ENCODE assay signal across 18 cellular contexts in the genomic region with DNA sequence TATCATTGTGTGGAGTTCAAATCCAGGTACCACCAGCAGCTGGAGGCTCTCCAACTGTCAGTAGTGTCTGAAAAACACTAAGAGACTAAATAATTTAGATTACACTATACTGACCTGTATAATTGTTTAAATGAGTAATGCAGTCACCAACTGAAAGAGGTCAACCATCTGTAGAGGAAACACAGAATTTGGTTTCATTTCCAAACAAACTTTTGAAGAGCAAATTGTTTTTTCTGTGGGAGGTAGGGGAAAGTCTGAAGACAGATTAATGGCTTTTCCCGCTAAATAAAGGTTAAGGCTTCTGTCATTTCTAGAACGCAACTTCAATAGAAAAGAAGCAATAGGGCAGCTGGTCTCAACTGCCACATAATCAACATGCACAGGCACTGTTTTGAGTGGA.
A peak's percentile ranks its signal among the peaks of the same experiment; 100 is the strongest.
DNase-seq lines count a peak whose midpoint lies in the region; ATAC-seq lines count a peak whose summit lies in the region.
"Had no signal": no experiment of that assay in that cellular context is flagged by ENCODE, and none has a peak within 500 bp of the region (broad histone marks: within the 10 kb centered on the region; RNA-seq: fewer than 3 reads in every experiment).

No MANE protein-coding gene starts in this region.

- H3K27me3 Mint-ChIP-seq in immature natural killer cell (ENCODE audit: low read depth in 3 of 3): peaks cover 0 to 4% (median 0%) of the 10 kb centered on the region in 3 donors
- H3K27me3 Mint-ChIP-seq: T-helper 17 cell had no signal

- DNase-seq in NCI-H146 (lab: John Stamatoyannopoulos, UW) (peak; percentile 14), NCI-H748 (lab: John Stamatoyannopoulos, UW; ENCODE audit: unreplicated experiment) (peak; percentile 82), dermis blood vessel endothelial cell (peak; percentile 20), immature natural killer cell (no peak)
- DNase-seq: ACHN, AML-193, DMS 273 treated with DMSO at 0.1 percent for 48 hours, DND-41, NCI-H1417 treated with DMSO at 0.1 percent for 48 hours, NCI-H2029, NCI-H226, T-helper 17 cell had no signal

- no peak overlapping the region for H3K27ac Mint-ChIP-seq in immature natural killer cell
- H3K27ac Mint-ChIP-seq: CD14-positive monocyte, GM23338, T-helper 17 cell had no signal

- ATAC-seq in GM18502 (IDR thresholded peaks at IDR 0.05; ENCODE audit: poor library complexity, unreplicated experiment) (no peak), GM21576 (IDR thresholded peaks at IDR 0.05; ENCODE audit: unreplicated experiment) (no peak), HG03457 (IDR thresholded peaks at IDR 0.05; ENCODE audit: unreplicated experiment) (no peak)
- ATAC-seq: GM23338, Panc1, T-helper 17 cell had no signal

- H3K36me3 Mint-ChIP-seq in immature natural killer cell: no peaks in the 10 kb centered on the region
- H3K36me3 Mint-ChIP-seq: CD14-positive monocyte had no signal

- no peaks in the 10 kb centered on the region for H3K4me1 Mint-ChIP-seq in immature natural killer cell
- H3K4me1 Mint-ChIP-seq: CD14-positive monocyte, GM23338, T-helper 17 cell had no signal

- H3K4me3 Mint-ChIP-seq in immature natural killer cell: no peak overlapping the region
- H3K4me3 Mint-ChIP-seq: CD14-positive monocyte, GM23338, T-helper 17 cell had no signal

- peaks cover 0 to 47% (median 8%) of the 10 kb centered on the region in 6 donors for H3K9me3 Mint-ChIP-seq in immature natural killer cell
- H3K9me3 Mint-ChIP-seq: GM23338 had no signal

Comparison
In these comparisons a context has a peak if more than half of its experiments do, and no peak if none do; other contexts are left out.
1. DNase-seq: peak in NCI-H146 (single experiment), NCI-H748 (single experiment) and dermis blood vessel endothelial cell (single experiment); none in immature natural killer cell (0 of 3).